37 cellular contexts compared by ENCODE assay signal in the genomic region with DNA sequence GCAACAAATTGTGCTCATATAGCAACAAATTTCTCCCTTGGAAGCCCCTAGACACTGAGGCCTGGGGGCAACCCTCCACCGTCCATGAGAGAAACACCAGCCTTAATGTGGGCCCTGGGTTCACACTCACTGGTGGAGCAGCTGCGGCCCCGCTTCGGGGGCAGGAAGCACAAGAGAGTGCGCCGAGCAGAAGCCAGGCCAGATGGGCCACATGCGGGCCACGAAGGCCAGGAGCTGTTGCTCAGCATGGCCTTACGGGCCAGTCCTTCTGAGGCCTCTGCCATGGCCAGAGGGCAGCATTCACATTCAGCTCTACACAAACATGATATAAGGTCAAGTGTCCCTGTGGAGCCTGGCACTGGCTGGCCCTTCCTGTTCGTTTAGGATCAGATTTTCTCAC. TPM values are rescaled to one million over a fixed set of nuclear protein-coding genes. Genes with fewer than 3 reads are reported as not detected.
"Had no signal": no experiment of that assay in that cellular context is flagged by ENCODE, and none has a peak within 500 bp of the region (broad histone marks: within the 10 kb centered on the region; RNA-seq: fewer than 3 reads in every experiment).

No MANE protein-coding gene starts in this region.

- H3K9me3 ChIP-seq: MG63 had no signal

- H3K36me3 ChIP-seq: MG63 had no signal

- H3K4me3 ChIP-seq: MG63 had no signal

- H3K27me3 ChIP-seq: MG63 had no signal

- DNase-seq: Karpas-422, Kasumi-1, MG63, MM.1S, MV-4-11, NCI-H1048, NCI-H1092, NCI-H1092 treated with DMSO at 0.1 percent for 48 hours, NCI-H1105, NCI-H1105 treated with DMSO at 0.1 percent for 48 hours, NCI-H1417, NCI-H1417 treated with DMSO at 0.1 percent for 48 hours, NCI-H1436, NCI-H1436 treated with DMSO at 0.1 percent for 48 hours, NCI-H146, NCI-H1694, NCI-H1694 treated with DMSO at 0.1 percent for 48 hours, NCI-H187, NCI-H187 treated with DMSO at 0.1 percent for 48 hours, NCI-H1930, NCI-H2029, NCI-H2029 treated with DMSO at 0.1 percent for 48 hours, NCI-H2081, NCI-H2081 treated with DMSO at 0.1 percent for 48 hours, NCI-H2107, NCI-H2171, NCI-H2171 treated with DMSO at 0.1 percent for 48 hours, NCI-H2227 treated with DMSO at 0.1 percent for 48 hours, NCI-H226, NCI-H345, NCI-H446, NCI-H446 treated with DMSO at 0.1 percent for 48 hours, NCI-H510A, NCI-H510A treated with DMSO at 0.1 percent for 48 hours had no signal

RNA-seq across cellular contexts. Expression of gene VIPR2, which starts 60.0 kb away (rescaled TPM):
- total RNA-seq: LHCN-M2, M059J, MCF 10A had no signal
